In the genomic region with DNA sequence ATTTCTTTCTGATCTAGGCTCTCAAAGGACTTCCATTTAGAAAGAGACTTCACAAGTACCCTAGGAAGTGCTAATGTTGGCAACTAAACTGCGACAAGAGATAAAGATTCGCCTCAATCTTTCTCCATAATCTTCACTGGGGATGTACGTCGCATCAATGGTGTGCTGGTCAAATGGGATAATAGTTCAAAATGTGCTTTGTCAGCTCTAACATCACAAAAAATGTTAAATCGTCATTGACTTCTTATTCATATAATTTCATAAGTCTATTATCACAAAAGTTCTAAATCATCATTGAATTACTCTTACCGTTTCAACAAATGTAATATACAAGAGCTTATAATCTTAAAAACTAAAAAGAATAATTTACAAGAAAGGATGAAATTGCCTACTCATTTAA, we compare ENCODE assay signal across 15 cellular contexts.
DNase-seq lines count a peak whose midpoint lies in the region; ATAC-seq and TF ChIP-seq lines count a peak whose summit lies in the region.
"Had no signal": no experiment of that assay in that cellular context is flagged by ENCODE, and none has a peak within 500 bp of the region (broad histone marks: within the 10 kb centered on the region; RNA-seq: fewer than 3 reads in every experiment).

No MANE protein-coding gene starts in this region.

- H4K8ac ChIP-seq in IMR-90 (ENCODE audit: low read depth in 2 of 2, low read length in 2 of 2): peak overlapping the region in 1 of 2 experiments; percentile 35; a peak in 1 of 4 replicates

- H3K4me1 ChIP-seq in SK-N-SH (ENCODE audit: control insufficient read depth in 1 of 2, insufficient read depth in 2 of 2, low read depth in 1 of 2, low read length in 1 of 2) (0 out of 4 replicates have a peak, but pooled peaks cover 0 to 4% of the 10 kb centered on the region in 2 experiments), IMR-90 (ENCODE audit: control insufficient read depth, insufficient read depth, low read length) (no peaks in the 10 kb centered on the region), foreskin keratinocyte (peaks cover 3% of the 10 kb centered on the region)
- H3K4me1 ChIP-seq: BE2C, Caco-2 had no signal

- H3K4me3 ChIP-seq in SK-N-SH (ENCODE audit: low read depth in 2 of 2, low read length in 1 of 2) (no peak overlapping the region), IMR-90 (ENCODE audit: insufficient read depth, low read depth, low read length) (no peak overlapping the region)

- peaks cover 19% of the 10 kb centered on the region for H3F3A ChIP-seq in SK-N-SH (replicated peaks; ENCODE audit: insufficient read depth)

- H3K9me2 ChIP-seq in SK-N-SH: no peaks in the 10 kb centered on the region; the same call in 1 of the 2 replicates

- H3K14ac ChIP-seq in IMR-90 (replicated peaks; ENCODE audit: low read depth, low read length): no peak overlapping the region

- POLR2A ChIA-PET in SK-N-SH (lab: Yijun Ruan, JAX): no interaction called here
- POLR2A ChIA-PET in IMR-90 (lab: Charles Lee; ENCODE audit: unreplicated experiment): no interaction called here

- no peak overlapping the region for H2BK20ac ChIP-seq in IMR-90 (ENCODE audit: low read depth, low read length)

- CTCF ChIA-PET in SK-N-SH (lab: Yijun Ruan, JAX) (interaction anchor here (1.7 kb wide), 1 partner anchor 52 kb away, joined by 3 read pairs; no protein-coding TSS in a partner anchor), IMR-90 (lab: Yijun Ruan, JAX) (interaction anchor here (0.6 kb wide), 2 partner anchors 406 to 1256 kb away, joined by 4 read pairs; no protein-coding TSS in a partner anchor)

- H3K56ac ChIP-seq in IMR-90 (ENCODE audit: extremely low read depth, insufficient read depth, low read length): no peak overlapping the region

- H3K36me3 ChIP-seq in SK-N-SH (replicated peaks in 1 of 2; ENCODE audit: control insufficient read depth in 1 of 2, insufficient read depth in 2 of 2, low read length in 1 of 2): no peaks in the 10 kb centered on the region
- H3K36me3 ChIP-seq in IMR-90 (ENCODE audit: control insufficient read depth, insufficient read depth, low read length): no peaks in the 10 kb centered on the region
- H3K36me3 ChIP-seq: BE2C had no signal

- no peaks in the 10 kb centered on the region for H3K9me1 ChIP-seq in IMR-90 (ENCODE audit: insufficient read depth, low read length)

- H2AFZ ChIP-seq in SK-N-SH (ENCODE audit: low read depth): peak overlapping the region; percentile 66
- no peak overlapping the region for H2AFZ ChIP-seq in IMR-90 (replicated peaks; ENCODE audit: low read length, poor library complexity)

- no peak overlapping the region for H3K9ac ChIP-seq in SK-N-SH
- H3K9ac ChIP-seq in IMR-90 (ENCODE audit: low read depth, low read length): no peak overlapping the region

- no peak overlapping the region for H2BK120ac ChIP-seq in IMR-90 (ENCODE audit: low read depth, low read length)

- in situ Hi-C loops in IMR-90 (cut with MboI; ENCODE audit: low sequenced_read_pairs): loop anchor here (25.0 kb wide), 2 partner anchors 778 to 1728 kb away; no protein-coding TSS in a partner anchor

- no peak overlapping the region for H2AK9ac ChIP-seq in IMR-90 (replicated peaks; ENCODE audit: low read depth, low read length, poor library complexity)

- no peak overlapping the region for H2BK5ac ChIP-seq in IMR-90 (ENCODE audit: low read depth, low read length, poor library complexity, severe bottlenecking)

- TF ChIP-seq POLR2A in IMR-90 (IDR thresholded peaks at IDR 0.05; ENCODE audit: low read depth, low read length): no peak

- 87% methylated on average over 6 of the region's 6 CpGs for WGBS in SK-N-SH (ENCODE audit: low lambda C conversion rate)
- no CpG with 5 or more reads among the region's 6 CpGs for WGBS in IMR-90 (ENCODE audit: extremely low coverage in 2 of 2, insufficient read length in 1 of 2), 2 experiments

- BruUV-seq in IMR-90 (replicated peaks; lab: Mats Ljungman, UMichigan): no TSS peak

- H4K20me1 ChIP-seq in SK-N-SH (ENCODE audit: insufficient read depth): no peaks in the 10 kb centered on the region
- no peaks in the 10 kb centered on the region for H4K20me1 ChIP-seq in IMR-90 (ENCODE audit: insufficient read depth, low read length)

- H3K79me2 ChIP-seq in SK-N-SH (ENCODE audit: insufficient read depth): no peaks in the 10 kb centered on the region

- no peak overlapping the region for H4K91ac ChIP-seq in IMR-90 (ENCODE audit: insufficient read depth, low read depth, low read length)

- no peak for DNase-seq in SK-N-SH
- no peak for DNase-seq in IMR-90
- no peak for DNase-seq in foreskin keratinocyte
- no peak for DNase-seq in effector CD4-positive, alpha-beta T cell
- no peak for DNase-seq in activated CD4-positive, CD25-positive, alpha-beta regulatory T cell treated with anti-CD3 and anti-CD28 coated beads, Interleukin-2, amount 50 U/mL, for 72 hours
- no peak for DNase-seq in NCI-H1105 (lab: John Stamatoyannopoulos, UW)
- DNase-seq: ACHN; BE2C; C1 segment of cervical spinal cord; Caco-2; CD4-positive, alpha-beta T cell; GOT3; H7 had no signal

- H3K27me3 ChIP-seq in SK-N-SH (ENCODE audit: insufficient read depth): no peaks in the 10 kb centered on the region
- no peaks in the 10 kb centered on the region for H3K27me3 ChIP-seq in IMR-90 (ENCODE audit: control insufficient read depth, insufficient read depth, low read length)
- H3K27me3 ChIP-seq in foreskin keratinocyte: no peaks in the 10 kb centered on the region
- H3K27me3 ChIP-seq: BE2C had no signal

- peak overlapping the region in 1 of 2 experiments; percentile 82; a peak in 2 of 4 replicates for H3K27ac ChIP-seq in SK-N-SH (ENCODE audit: low read depth in 2 of 2, low read length in 1 of 2)
- H3K27ac ChIP-seq in IMR-90 (ENCODE audit: insufficient read depth, low read length): no peak overlapping the region
- H3K27ac ChIP-seq in foreskin keratinocyte: peak overlapping the region; percentile 9
- H3K27ac ChIP-seq: 22Rv1 had no signal

- peak overlapping the region; percentile 58; the same call in 1 of the 3 replicates for H2BK15ac ChIP-seq in IMR-90 (ENCODE audit: low read depth, low read length)

- ATAC-seq in SK-N-SH treated with all-trans-retinoic acid at 6 μM for 48 hours: no peak
- ATAC-seq in IMR-90 (ENCODE audit: low read depth): no peak
- ATAC-seq in foreskin keratinocyte: no peak

- intact Hi-C loops in IMR-90 (cut with micrococcal nuclease): no loop called here

- dilution Hi-C loops in IMR-90 (cut with HindIII; ENCODE audit: low sequenced_read_pairs, unreplicated experiment): no loop called here

- H3K4me2 ChIP-seq in SK-N-SH: no peak overlapping the region
- H3K4me2 ChIP-seq in IMR-90 (ENCODE audit: low read depth, low read length): no peak overlapping the region

- H3K9me3 ChIP-seq in SK-N-SH (no peaks in the 10 kb centered on the region), IMR-90 (ENCODE audit: control insufficient read depth, insufficient read depth, low read length) (no peaks in the 10 kb centered on the region)
- H3K9me3 ChIP-seq: BE2C, Caco-2 had no signal

- TF ChIP-seq RAD21 in SK-N-SH (IDR thresholded peaks at IDR 0.05; ENCODE audit: low read length) (no peak), IMR-90 (IDR thresholded peaks at IDR 0.05; ENCODE audit: low read length) (no peak)

- H3K18ac ChIP-seq in IMR-90 (ENCODE audit: low read depth, low read length): no peak overlapping the region

- TF ChIP-seq CTCF in SK-N-SH (IDR thresholded peaks at IDR 0.05) (no peak), IMR-90 (conservative IDR thresholded peaks at IDR 0.05; ENCODE audit: low read depth, low read length) (no peak), foreskin keratinocyte (conservative IDR thresholded peaks at IDR 0.05) (no peak)

- no peak overlapping the region for H3K23ac ChIP-seq in IMR-90 (ENCODE audit: low read depth, low read length)

- no peak for TF ChIP-seq EP300 in SK-N-SH (IDR thresholded peaks at IDR 0.05; ENCODE audit: borderline replicate concordance in 1 of 2, low read depth in 1 of 2, low read length in 1 of 2)

- no peak overlapping the region for H3K4ac ChIP-seq in IMR-90 (ENCODE audit: low read depth, low read length)

- no peak overlapping the region for H2AK5ac ChIP-seq in IMR-90 (ENCODE audit: low read depth, low read length)

- H4K5ac ChIP-seq in IMR-90 (ENCODE audit: low read depth, low read length): no peak overlapping the region

- no peaks in the 10 kb centered on the region for H3K79me1 ChIP-seq in IMR-90 (ENCODE audit: low read depth in 1 of 2, low read length in 2 of 2)

TF ChIP-seq in SK-N-SH, 30 proteins besides CTCF, POLR2A, EP300 and RAD21:
- TF ChIP-seq RFX5 (IDR thresholded peaks at IDR 0.05; ENCODE audit: low read length) (no peak), SIN3A (IDR thresholded peaks at IDR 0.05; ENCODE audit: borderline replicate concordance, low read depth, low read length) (no peak), NRF1 (IDR thresholded peaks at IDR 0.05; ENCODE audit: low read depth, low read length) (no peak), GABPA (IDR thresholded peaks at IDR 0.05; ENCODE audit: low read depth) (no peak)
- TF ChIP-seq, protein P1, sequence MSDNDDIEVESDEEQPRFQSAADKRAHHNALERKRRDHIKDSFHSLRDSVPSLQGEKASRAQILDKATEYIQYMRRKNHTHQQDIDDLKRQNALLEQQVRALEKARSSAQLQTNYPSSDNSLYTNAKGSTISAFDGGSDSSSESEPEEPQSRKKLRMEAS (IDR thresholded peaks at IDR 0.05; ENCODE audit: low read depth): no peak

TF ChIP-seq in SK-N-SH treated with all-trans-retinoic acid at 6 μM for 48 hours, 23 proteins besides CTCF, POLR2A, EP300 and RAD21 (continues in another document):
- TF ChIP-seq ZFP3 (CRISPR knock-in tag; IDR thresholded peaks at IDR 0.05): no peak

TF ChIP-seq in IMR-90, 13 proteins besides CTCF, POLR2A, EP300 and RAD21:
- TF ChIP-seq, protein P2, sequence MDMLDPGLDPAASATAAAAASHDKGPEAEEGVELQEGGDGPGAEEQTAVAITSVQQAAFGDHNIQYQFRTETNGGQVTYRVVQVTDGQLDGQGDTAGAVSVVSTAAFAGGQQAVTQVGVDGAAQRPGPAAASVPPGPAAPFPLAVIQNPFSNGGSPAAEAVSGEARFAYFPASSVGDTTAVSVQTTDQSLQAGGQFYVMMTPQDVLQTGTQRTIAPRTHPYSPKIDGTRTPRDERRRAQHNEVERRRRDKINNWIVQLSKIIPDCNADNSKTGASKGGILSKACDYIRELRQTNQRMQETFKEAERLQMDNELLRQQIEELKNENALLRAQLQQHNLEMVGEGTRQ (IDR thresholded peaks at IDR 0.05; ENCODE audit: low read depth, low read length): no peak
- peak; percentile 69 for TF ChIP-seq MAFK (IDR thresholded peaks at IDR 0.05; ENCODE audit: low read depth, low read length)
